ENCODE assay signal across 7 cellular contexts in genomic region chr12:3073438-3074255, GRCh38. TPM values are rescaled to one million over a fixed set of nuclear protein-coding genes. Genes with fewer than 3 reads are reported as not detected.
DNase-seq lines count a peak whose midpoint lies in the region; FAIRE-seq and TF ChIP-seq lines count a peak whose summit lies in the region.

No MANE protein-coding gene starts in this region.

- peak overlapping the region; percentile 10 for H3K4me3 ChIP-seq in SJCRH30

- TF ChIP-seq POLR2A in GM12892 (IDR thresholded peaks at IDR 0.05; ENCODE audit: low read depth, low read length) = no peak

- peak overlapping the region; percentile 66 for H3K27ac ChIP-seq in SJCRH30

- peak; percentile 70 for DNase-seq in GM12892 (ENCODE audit: insufficient read length)
- DNase-seq in LHCN-M2 (ENCODE audit: low read depth) = peak; percentile 76
- peak; percentile 84 to 93 for DNase-seq in SJCRH30
- DNase-seq in activated effector memory CD4-positive, alpha-beta T cell treated with Interleukin-2 at 50 U/mL for 16 hours = peak; percentile 71
- DNase-seq in foreskin melanocyte = peak; percentile 72
- peak in 50 of 56 donors; percentile 5 to 85 (median 52) for DNase-seq in nucleus accumbens (lab: John Stamatoyannopoulos, UW)
- DNase-seq in superior temporal gyrus (ENCODE audit: extremely low spot score) = peak; percentile 90

- H3K9me3 ChIP-seq in SJCRH30 (replicated peaks) = no peaks in the 10 kb centered on the region

- no peaks in the 10 kb centered on the region for H3K36me3 ChIP-seq in SJCRH30

- peaks cover 27% of the 10 kb centered on the region for H3K4me1 ChIP-seq in SJCRH30

- H3K27me3 ChIP-seq in SJCRH30 = no peaks in the 10 kb centered on the region

- FAIRE-seq in GM12892 (lab: Jason Lieb, UNC) = peak; percentile 89

RNA-seq across cellular contexts. Expression of gene TSPAN9, which starts 3.5 kb away (rescaled TPM):
- polyA plus RNA-seq in GM12892 (2012; ENCODE audit: missing spikeins) = 0.40 TPM
- 19.9 and 28.7 TPM in 2 replicates for total RNA-seq in LHCN-M2 (2014; rRNA removed)
- polyA plus RNA-seq in LHCN-M2 (2012) = 32.1 TPM
- 194 and 210 TPM in 2 replicates for total RNA-seq in SJCRH30 (2014; rRNA removed; shearing (Covaris generic))

Comparison
In these comparisons a context has a peak if more than half of its experiments do, and no peak if none do; other contexts are left out.
1. Peak in every context shown above with its lines: DNase-seq, H3K4me3 ChIP-seq and H3K27ac ChIP-seq.